ENCODE assay signal across 10 cellular contexts in the genomic region with DNA sequence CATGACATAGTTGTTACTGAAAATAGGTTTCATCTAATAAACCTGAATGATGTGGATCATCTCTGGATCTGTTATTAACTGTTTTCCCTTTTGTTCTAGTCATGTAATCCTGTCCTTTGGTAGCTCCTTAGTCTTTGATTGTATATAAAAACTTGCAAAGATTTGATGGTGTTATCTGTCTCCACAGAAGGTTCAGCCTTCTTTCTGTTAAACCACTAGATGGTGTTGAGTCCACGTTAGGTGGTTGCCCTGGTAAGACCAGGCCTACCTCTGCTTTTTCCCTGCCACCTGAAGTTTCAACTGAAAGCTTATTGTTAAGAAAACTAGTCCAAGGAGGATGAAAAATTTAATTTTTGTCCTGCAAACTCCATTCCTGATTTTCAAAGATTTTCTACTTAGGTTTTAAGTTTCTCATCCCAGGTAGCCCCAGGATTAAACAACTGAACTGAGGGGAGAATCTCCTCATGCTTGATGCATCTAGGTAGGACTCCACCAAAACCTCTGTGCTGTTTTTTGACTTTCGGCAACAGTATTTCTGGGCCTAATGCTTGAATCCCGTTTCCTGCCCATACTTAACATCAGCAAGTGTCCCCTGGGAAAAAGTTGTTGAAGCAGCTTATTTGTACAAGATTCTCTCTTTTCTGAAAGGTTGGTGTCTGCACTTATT.
DNase-seq lines count a peak whose midpoint lies in the region; ATAC-seq, FAIRE-seq and TF ChIP-seq lines count a peak whose summit lies in the region.
"Had no signal": no experiment of that assay in that cellular context is flagged by ENCODE, and none has a peak within 500 bp of the region (broad histone marks: within the 10 kb centered on the region; RNA-seq: fewer than 3 reads in every experiment).

No MANE protein-coding gene starts in this region.

- FAIRE-seq in islet of Langerhans (lab: Jason Lieb, UNC) (peak; percentile 97), frontal cortex (lab: Jason Lieb, UNC) (no peak)

- peaks cover 0 to 5% (median 0%) of the 10 kb centered on the region in 7 donors for H3K9me3 Mint-ChIP-seq in CD4-positive, CD25-positive, alpha-beta regulatory T cell

- peaks cover 14% of the 10 kb centered on the region for H3K36me3 Mint-ChIP-seq in CD4-positive, CD25-positive, alpha-beta regulatory T cell

- peaks cover 21% of the 10 kb centered on the region for H3K36me3 ChIP-seq in CD4-positive, CD25-positive, alpha-beta regulatory T cell (ENCODE audit: control insufficient read depth, insufficient read depth, low read length)
- H3K36me3 ChIP-seq in HEK293 (ENCODE audit: control insufficient read depth in 2 of 2, insufficient read depth in 1 of 2, low read length in 2 of 2), result peaks cover 0 to 3% of the 10 kb centered on the region in 2 experiments; a peak in 2 of 3 replicates

- H3K27me3 Mint-ChIP-seq in CD4-positive, CD25-positive, alpha-beta regulatory T cell, result no peaks in the 10 kb centered on the region

- in situ Hi-C loops in astrocyte of the cerebellum (cut with HindIII; ENCODE audit: low sequenced_read_pairs), result no loop called here

- CTCF ChIA-PET in HEK293 (lab: Yijun Ruan, JAX), result interaction anchor here (0.6 to 1.2 kb wide), 5 partner anchors 69 to 546 kb away, joined by 3 to 6 read pairs (median 3); no protein-coding TSS in a partner anchor

- H3K27me3 ChIP-seq in CD4-positive, CD25-positive, alpha-beta regulatory T cell (ENCODE audit: control insufficient read depth, insufficient read depth, low read length), result no peaks in the 10 kb centered on the region

- peaks cover 43 to 59% (median 47%) of the 10 kb centered on the region in 4 donors for H3K4me1 Mint-ChIP-seq in CD4-positive, CD25-positive, alpha-beta regulatory T cell

- peak in 2 of 3 donors; percentile 23 to 33 for DNase-seq in CD4-positive, CD25-positive, alpha-beta regulatory T cell
- no peak for DNase-seq in astrocyte of the cerebellum (ENCODE audit: low read depth)
- no peak for DNase-seq in NCI-H1105 treated with DMSO at 0.1 percent for 48 hours (lab: John Stamatoyannopoulos, UW)
- DNase-seq in NOMO-1 treated with dmso at 0.1 percent for 144 hours (lab: John Stamatoyannopoulos, UW; ENCODE audit: unreplicated experiment), result no peak
- DNase-seq in activated CD8-positive, alpha-beta memory T cell treated with anti-CD3 and anti-CD28 coated beads for 24 hours, result no peak
- DNase-seq in frontal cortex (ENCODE audit: low spot score in 2 of 2), result no peak
- DNase-seq: nucleus accumbens had no signal

- TF ChIP-seq CTCF in HEK293 (tag by site-specific recombination; IDR thresholded peaks at IDR 0.05) (peak; percentile 29; the same call in 1 of the 2 replicates), astrocyte of the cerebellum (IDR thresholded peaks at IDR 0.05; ENCODE audit: low read depth, low read length, missing control alignments) (peak; percentile 31)

- peak overlapping the region; percentile 11 to 49 (median 44) for H3K27ac Mint-ChIP-seq in CD4-positive, CD25-positive, alpha-beta regulatory T cell

- no peaks in the 10 kb centered on the region for H3K9me3 ChIP-seq in CD4-positive, CD25-positive, alpha-beta regulatory T cell (ENCODE audit: control insufficient read depth in 2 of 2, low read length in 2 of 2)
- H3K9me3 ChIP-seq in HEK293 (ENCODE audit: control insufficient read depth, insufficient read depth, low read depth, low read length), result no peaks in the 10 kb centered on the region

- POLR2A ChIA-PET in HEK293 (lab: Yijun Ruan, JAX), result no interaction called here

- H3K4me3 ChIP-seq in CD4-positive, CD25-positive, alpha-beta regulatory T cell (ENCODE audit: low read depth, low read length), result no peak overlapping the region
- H3K4me3 ChIP-seq in HEK293 (ENCODE audit: low read depth, low read length), result no peak overlapping the region
- H3K4me3 ChIP-seq in astrocyte of the cerebellum (ENCODE audit: low read depth, low read length), result no peak overlapping the region

- peak in 1 of 2 donors; percentile 46 for ATAC-seq in CD4-positive, CD25-positive, alpha-beta regulatory T cell (ENCODE audit: low read depth in 2 of 2)

- peaks cover 3% of the 10 kb centered on the region for H3K4me1 ChIP-seq in CD4-positive, CD25-positive, alpha-beta regulatory T cell (ENCODE audit: control insufficient read depth, insufficient read depth, low read length, poor library complexity, severe bottlenecking)
- H3K4me1 ChIP-seq in HEK293 (ENCODE audit: control insufficient read depth, insufficient read depth, low read length), result no peaks in the 10 kb centered on the region

- H3K27ac ChIP-seq in CD4-positive, CD25-positive, alpha-beta regulatory T cell (ENCODE audit: insufficient read depth, low read length, poor library complexity, severe bottlenecking), result no peak overlapping the region
- no peak overlapping the region for H3K27ac ChIP-seq in HEK293 (ENCODE audit: extremely low read depth, low read depth, low read length)
- H3K27ac ChIP-seq: HL-60 had no signal

- H3K4me3 Mint-ChIP-seq in CD4-positive, CD25-positive, alpha-beta regulatory T cell, result no peak overlapping the region

TF ChIP-seq in HEK293, 187 proteins besides CTCF, POLR2A, EP300 and RAD21:
- TF ChIP-seq ZNF654 (tag by site-specific recombination; IDR thresholded peaks at IDR 0.05; ENCODE audit: low read depth) (peak; percentile 33; the same call in 1 of the 2 replicates), MZF1 (tag by site-specific recombination; IDR thresholded peaks at IDR 0.05; ENCODE audit: borderline replicate concordance) (no peak)

Comparison
In these comparisons a context has a peak if more than half of its experiments do, and no peak if none do; other contexts are left out.
1. DNase-seq: peak in CD4-positive, CD25-positive, alpha-beta regulatory T cell (2 of 3); none in astrocyte of the cerebellum (single experiment), NCI-H1105 treated with DMSO at 0.1 percent for 48 hours (single experiment), NOMO-1 treated with dmso at 0.1 percent for 144 hours (single experiment), activated CD8-positive, alpha-beta memory T cell treated with anti-CD3 and anti-CD28 coated beads for 24 hours (single experiment) and frontal cortex (0 of 2).